1 cellular context compared by ENCODE assay signal in genomic region chr1:15775706-15776105, GRCh38.
TF ChIP-seq lines count a peak whose summit lies in the region.

No MANE protein-coding gene starts in this region.

TF ChIP-seq in K562, 482 proteins besides CTCF, POLR2A, EP300 and RAD21:
- TF ChIP-seq NFIX (CRISPR knock-in tag; IDR thresholded peaks at IDR 0.05; ENCODE audit: low read depth), result no peak
- TF ChIP-seq ZNF24 (IDR thresholded peaks at IDR 0.05), result peak; percentile 66; the same call in 1 of the 2 replicates
